Comparison of ENCODE assay signal across 11 cellular contexts in the genomic region with DNA sequence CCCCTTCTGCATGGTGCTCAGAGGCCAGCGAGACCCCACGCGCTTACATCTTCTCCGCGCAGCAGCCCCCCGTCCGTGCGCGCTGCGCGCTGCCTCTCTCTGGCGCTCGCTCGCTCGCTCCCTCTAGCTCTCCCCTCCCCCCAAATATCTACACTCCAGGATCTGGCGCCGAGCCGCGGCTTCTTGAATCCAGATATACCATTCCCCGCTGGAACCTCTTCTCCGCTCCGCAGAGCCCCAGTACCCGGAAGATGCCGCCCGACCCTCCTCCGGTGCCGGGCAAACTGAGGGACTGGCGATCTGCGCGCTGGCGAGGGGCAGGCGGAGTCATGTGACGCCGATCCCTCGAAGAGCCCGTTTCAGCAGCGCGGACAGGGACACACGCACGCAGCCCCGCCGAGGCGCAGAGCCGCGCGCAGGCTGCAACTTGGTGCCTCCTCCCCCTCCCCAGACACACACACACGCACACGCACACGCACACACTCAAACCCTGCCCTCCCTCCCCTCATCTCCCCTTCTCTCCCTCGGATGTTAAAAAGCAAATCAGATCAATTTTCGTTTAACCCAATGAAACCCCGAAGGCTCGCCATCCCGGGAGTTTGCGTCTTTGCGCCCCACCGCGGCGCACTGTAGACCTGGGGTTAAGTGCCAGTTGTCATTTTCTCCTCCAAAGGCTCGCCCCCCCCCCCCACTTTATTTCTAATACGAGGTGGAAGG. TPM values are rescaled to one million over a fixed set of nuclear protein-coding genes. Genes with fewer than 3 reads are reported as not detected.
DNase-seq lines count a peak whose midpoint lies in the region; ATAC-seq, FAIRE-seq and TF ChIP-seq lines count a peak whose summit lies in the region.
"Had no signal": no experiment of that assay in that cellular context is flagged by ENCODE, and none has a peak within 500 bp of the region (broad histone marks: within the 10 kb centered on the region; RNA-seq: fewer than 3 reads in every experiment).

A gene with protein sequence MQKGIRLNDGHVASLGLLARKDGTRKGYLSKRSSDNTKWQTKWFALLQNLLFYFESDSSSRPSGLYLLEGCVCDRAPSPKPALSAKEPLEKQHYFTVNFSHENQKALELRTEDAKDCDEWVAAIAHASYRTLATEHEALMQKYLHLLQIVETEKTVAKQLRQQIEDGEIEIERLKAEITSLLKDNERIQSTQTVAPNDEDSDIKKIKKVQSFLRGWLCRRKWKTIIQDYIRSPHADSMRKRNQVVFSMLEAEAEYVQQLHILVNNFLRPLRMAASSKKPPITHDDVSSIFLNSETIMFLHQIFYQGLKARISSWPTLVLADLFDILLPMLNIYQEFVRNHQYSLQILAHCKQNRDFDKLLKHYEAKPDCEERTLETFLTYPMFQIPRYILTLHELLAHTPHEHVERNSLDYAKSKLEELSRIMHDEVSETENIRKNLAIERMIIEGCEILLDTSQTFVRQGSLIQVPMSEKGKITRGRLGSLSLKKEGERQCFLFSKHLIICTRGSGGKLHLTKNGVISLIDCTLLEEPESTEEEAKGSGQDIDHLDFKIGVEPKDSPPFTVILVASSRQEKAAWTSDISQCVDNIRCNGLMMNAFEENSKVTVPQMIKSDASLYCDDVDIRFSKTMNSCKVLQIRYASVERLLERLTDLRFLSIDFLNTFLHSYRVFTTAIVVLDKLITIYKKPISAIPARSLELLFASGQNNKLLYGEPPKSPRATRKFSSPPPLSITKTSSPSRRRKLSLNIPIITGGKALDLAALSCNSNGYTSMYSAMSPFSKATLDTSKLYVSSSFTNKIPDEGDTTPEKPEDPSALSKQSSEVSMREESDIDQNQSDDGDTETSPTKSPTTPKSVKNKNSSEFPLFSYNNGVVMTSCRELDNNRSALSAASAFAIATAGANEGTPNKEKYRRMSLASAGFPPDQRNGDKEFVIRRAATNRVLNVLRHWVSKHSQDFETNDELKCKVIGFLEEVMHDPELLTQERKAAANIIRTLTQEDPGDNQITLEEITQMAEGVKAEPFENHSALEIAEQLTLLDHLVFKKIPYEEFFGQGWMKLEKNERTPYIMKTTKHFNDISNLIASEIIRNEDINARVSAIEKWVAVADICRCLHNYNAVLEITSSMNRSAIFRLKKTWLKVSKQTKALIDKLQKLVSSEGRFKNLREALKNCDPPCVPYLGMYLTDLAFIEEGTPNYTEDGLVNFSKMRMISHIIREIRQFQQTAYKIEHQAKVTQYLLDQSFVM (N-terminal part only) (minus strand): TSS at position 294 of the 717 bp plus-strand sequence. CDS start 282 bp downstream, at position 12.

- peak within 1 kb of the TSS; percentile 70 for H3K4me3 ChIP-seq in iPS-20b (ENCODE audit: low read length)

- H3K27me3 ChIP-seq in iPS-20b (ENCODE audit: insufficient read depth, low read length) = peaks cover 100% of the 10 kb centered on the region

- H3K9ac ChIP-seq in iPS-20b (ENCODE audit: low read depth, low read length) = no peak within 1 kb of the TSS

- no peak within 1 kb of the TSS for H3K27ac Mint-ChIP-seq in activated CD8-positive, alpha-beta T cell treated with anti-CD3 and anti-CD28 coated beads for 36 hours
- no peak within 1 kb of the TSS for H3K27ac Mint-ChIP-seq in stimulated activated effector memory CD8-positive, alpha-beta T cell treated with anti-CD3 and anti-CD28 coated beads, Interleukin-12 subunit alpha, Interleukin-12 subunit beta, amount 100 ng/mL, for 72 hours

- ATAC-seq in activated CD8-positive, alpha-beta T cell treated with anti-CD3 and anti-CD28 coated beads for 36 hours = no peak
- no peak for ATAC-seq in stimulated activated effector memory CD8-positive, alpha-beta T cell treated with anti-CD3 and anti-CD28 coated beads, Interleukin-12 subunit alpha, Interleukin-12 subunit beta, amount 100 ng/mL, for 72 hours
- ATAC-seq in HG02870 (IDR thresholded peaks at IDR 0.05; ENCODE audit: unreplicated experiment) = no peak

- DNase-seq in DMS79 treated with DMSO at 0.1 percent for 48 hours (lab: John Stamatoyannopoulos, UW) = peak; percentile 13
- DNase-seq in DMS79 (lab: John Stamatoyannopoulos, UW) = no peak
- no peak for DNase-seq in activated CD8-positive, alpha-beta T cell treated with anti-CD3 and anti-CD28 coated beads for 36 hours
- DNase-seq in stimulated activated effector memory CD8-positive, alpha-beta T cell treated with anti-CD3 and anti-CD28 coated beads, Interleukin-12 subunit alpha, Interleukin-12 subunit beta, amount 100 ng/mL, for 72 hours (ENCODE audit: low spot score in 2 of 2) = no peak
- DNase-seq in HTR-8/SVneo (ENCODE audit: insufficient read length, low spot score) = no peak
- no peak for DNase-seq in activated CD4-positive, alpha-beta T cell treated with anti-CD3 and anti-CD28 coated beads, Interleukin-2, amount 50 U/mL, for 48 hours
- DNase-seq: 8988T, kidney, NCI-H2029 treated with DMSO at 0.1 percent for 48 hours had no signal

- no peaks in the 10 kb centered on the region for H3K9me3 Mint-ChIP-seq in activated CD8-positive, alpha-beta T cell treated with anti-CD3 and anti-CD28 coated beads for 36 hours
- no peaks in the 10 kb centered on the region for H3K9me3 Mint-ChIP-seq in stimulated activated effector memory CD8-positive, alpha-beta T cell treated with anti-CD3 and anti-CD28 coated beads, Interleukin-12 subunit alpha, Interleukin-12 subunit beta, amount 100 ng/mL, for 72 hours

- peaks cover 11% of the 10 kb centered on the region for H3K4me1 Mint-ChIP-seq in activated CD8-positive, alpha-beta T cell treated with anti-CD3 and anti-CD28 coated beads for 36 hours (ENCODE audit: low read depth)
- H3K4me1 Mint-ChIP-seq in stimulated activated effector memory CD8-positive, alpha-beta T cell treated with anti-CD3 and anti-CD28 coated beads, Interleukin-12 subunit alpha, Interleukin-12 subunit beta, amount 100 ng/mL, for 72 hours = peaks cover 8% of the 10 kb centered on the region

- H3K36me3 ChIP-seq in iPS-20b (ENCODE audit: insufficient read depth, low read depth, low read length) = no peaks in the 10 kb centered on the region

- H3K4me3 Mint-ChIP-seq in activated CD8-positive, alpha-beta T cell treated with anti-CD3 and anti-CD28 coated beads for 36 hours = peak within 1 kb of the TSS; percentile 31
- H3K4me3 Mint-ChIP-seq in stimulated activated effector memory CD8-positive, alpha-beta T cell treated with anti-CD3 and anti-CD28 coated beads, Interleukin-12 subunit alpha, Interleukin-12 subunit beta, amount 100 ng/mL, for 72 hours = peak within 1 kb of the TSS; percentile 22

- no peaks in the 10 kb centered on the region for H3K36me3 Mint-ChIP-seq in activated CD8-positive, alpha-beta T cell treated with anti-CD3 and anti-CD28 coated beads for 36 hours (ENCODE audit: low read depth)
- H3K36me3 Mint-ChIP-seq in stimulated activated effector memory CD8-positive, alpha-beta T cell treated with anti-CD3 and anti-CD28 coated beads, Interleukin-12 subunit alpha, Interleukin-12 subunit beta, amount 100 ng/mL, for 72 hours = peaks cover 6% of the 10 kb centered on the region

- POLR2A ChIA-PET in activated CD8-positive, alpha-beta T cell treated with anti-CD3 and anti-CD28 coated beads for 36 hours (lab: Charles Lee) = no interaction called here

- no peak within 1 kb of the TSS for H3K27ac ChIP-seq in iPS-20b (ENCODE audit: low read length)

- peaks cover 4% of the 10 kb centered on the region; the same call in 1 of the 2 replicates for H3K4me1 ChIP-seq in iPS-20b (ENCODE audit: insufficient read depth, low read length)

- CTCF ChIA-PET in activated CD8-positive, alpha-beta T cell treated with anti-CD3 and anti-CD28 coated beads for 36 hours (lab: Charles Lee) = interaction anchor here (1.4 kb wide), 1 partner anchor 94 kb away, joined by 3 read pairs; no protein-coding TSS in a partner anchor

- H3K27me3 Mint-ChIP-seq in activated CD8-positive, alpha-beta T cell treated with anti-CD3 and anti-CD28 coated beads for 36 hours = peaks cover 50% of the 10 kb centered on the region

- no peak for FAIRE-seq in HTR-8/SVneo (lab: Jason Lieb, UNC)
- FAIRE-seq: kidney had no signal

- TF ChIP-seq CTCF in activated CD8-positive, alpha-beta T cell treated with anti-CD3 and anti-CD28 coated beads for 36 hours (IDR thresholded peaks at IDR 0.05) = no peak

- intact Hi-C loops in activated CD8-positive, alpha-beta T cell treated with anti-CD3 and anti-CD28 coated beads for 36 hours (cut with micrococcal nuclease) = no loop called here

- no peaks in the 10 kb centered on the region for H3K9me3 ChIP-seq in iPS-20b (ENCODE audit: insufficient read depth, low read depth, low read length)

RNA-seq across cellular contexts. Expression of the gene that starts here (rescaled TPM):
- not detected for total RNA-seq in activated CD8-positive, alpha-beta T cell treated with anti-CD3 and anti-CD28 coated beads for 36 hours
